18 cellular contexts compared by ENCODE assay signal in genomic region chr16:85969591-85969990, GRCh38.
A peak's percentile ranks its signal among the peaks of the same experiment; 100 is the strongest.
DNase-seq lines count a peak whose midpoint lies in the region; ATAC-seq, FAIRE-seq and TF ChIP-seq lines count a peak whose summit lies in the region.
"Had no signal": no experiment of that assay in that cellular context is flagged by ENCODE, and none has a peak within 500 bp of the region (broad histone marks: within the 10 kb centered on the region; RNA-seq: fewer than 3 reads in every experiment).

No MANE protein-coding gene starts in this region.

- WGBS in IMR-90 (ENCODE audit: extremely low coverage in 2 of 2, insufficient read length in 1 of 2), 2 experiments, result 32% methylated on average over 6 of the region's 9 CpGs; no CpG with 5 or more reads in 1 of the 2 experiments
- WGBS in GM12878 (ENCODE audit: insufficient coverage, insufficient replicate concordance, low lambda C conversion rate, missing lambda C conversion rate), result 28% methylated on average over 9 of the region's 9 CpGs
- WGBS in smooth muscle cell (ENCODE audit: low lambda C conversion rate), result 22% methylated on average over 9 of the region's 9 CpGs
- WGBS in endodermal cell (ENCODE audit: insufficient coverage in 1 of 2, insufficient read length in 1 of 2), 2 experiments, result 60 to 77% methylated on average over 5 to 9 of the region's 9 CpGs

- no peak overlapping the region for H2BK5ac ChIP-seq in IMR-90 (ENCODE audit: low read depth, low read length, poor library complexity, severe bottlenecking)

- ATAC-seq in IMR-90 (ENCODE audit: low read depth) (peak; percentile 75), GM12878 (peak; percentile 87), GM21381 (IDR thresholded peaks at IDR 0.05; ENCODE audit: unreplicated experiment) (no peak)

- no peak overlapping the region for H2AK9ac ChIP-seq in IMR-90 (replicated peaks; ENCODE audit: low read depth, low read length, poor library complexity)

- H2AFZ ChIP-seq in IMR-90 (replicated peaks; ENCODE audit: low read length, poor library complexity) (no peak overlapping the region), GM12878 (ENCODE audit: control insufficient read depth, low read depth, low read length) (no peak overlapping the region; the same call in 1 of the 2 replicates), smooth muscle cell (ENCODE audit: low read depth) (no peak overlapping the region)

- no peak overlapping the region for H3K4me3 Mint-ChIP-seq in endodermal cell

- H3K79me2 ChIP-seq in GM12878 (ENCODE audit: control insufficient read depth, insufficient read depth, low read length) (no peaks in the 10 kb centered on the region), smooth muscle cell (ENCODE audit: low read depth) (no peaks in the 10 kb centered on the region)

- H2BK15ac ChIP-seq in IMR-90 (ENCODE audit: low read depth, low read length), result no peak overlapping the region

- in situ Hi-C loops in IMR-90 (cut with MboI; ENCODE audit: low sequenced_read_pairs), result no loop called here
- in situ Hi-C loops in GM12878 (cut with MboI), result no loop called here

- H3K36me3 Mint-ChIP-seq in endodermal cell (ENCODE audit: low read depth), result no peaks in the 10 kb centered on the region

- no peak overlapping the region for H3K56ac ChIP-seq in IMR-90 (ENCODE audit: extremely low read depth, insufficient read depth, low read length)

- H3K27me3 ChIP-seq in IMR-90 (ENCODE audit: control insufficient read depth, insufficient read depth, low read length) (peaks cover 38% of the 10 kb centered on the region), GM12878 (replicated peaks in 1 of 2; ENCODE audit: control insufficient read depth in 2 of 2, insufficient read depth in 2 of 2, low read length in 1 of 2) (no peaks in the 10 kb centered on the region), smooth muscle cell (ENCODE audit: low read depth) (no peaks in the 10 kb centered on the region), WERI-Rb-1 (ENCODE audit: insufficient read depth, low read depth, severe bottlenecking) (no peaks in the 10 kb centered on the region), endodermal cell (ENCODE audit: control insufficient read depth, insufficient read depth, low read length, poor library complexity, severe bottlenecking) (no peaks in the 10 kb centered on the region)
- H3K27me3 ChIP-seq: adrenal gland, stomach had no signal

- RAD21 ChIA-PET in GM12878 (lab: Charles Lee; ENCODE audit: unreplicated experiment), result interaction anchor here (0.7 to 2.1 kb wide), 6 partner anchors 15 to 32 kb away, joined by 3 to 8 read pairs (median 3); no protein-coding TSS in a partner anchor

- H2BK20ac ChIP-seq in IMR-90 (ENCODE audit: low read depth, low read length), result no peak overlapping the region

- peaks cover 7% of the 10 kb centered on the region for H3K4me1 Mint-ChIP-seq in endodermal cell

- no peaks in the 10 kb centered on the region for H3K79me1 ChIP-seq in IMR-90 (ENCODE audit: low read depth in 1 of 2, low read length in 2 of 2)

- no peak for TF ChIP-seq EP300 in GM12878 (IDR thresholded peaks at IDR 0.05; ENCODE audit: borderline replicate concordance in 1 of 2, control insufficient read depth in 1 of 2, low read depth in 2 of 2, low read length in 2 of 2)

- H3K9me3 ChIP-seq in IMR-90 (ENCODE audit: control insufficient read depth, insufficient read depth, low read length) (peaks cover 10% of the 10 kb centered on the region; the same call in 1 of the 2 replicates), GM12878 (replicated peaks; ENCODE audit: control insufficient read depth, insufficient read depth, low read length) (no peaks in the 10 kb centered on the region; the same call in 2 of the 3 replicates), smooth muscle cell (replicated peaks; ENCODE audit: low read depth) (no peaks in the 10 kb centered on the region), WERI-Rb-1 (ENCODE audit: severe bottlenecking) (no peaks in the 10 kb centered on the region), endodermal cell (ENCODE audit: control insufficient read depth, low read length) (no peaks in the 10 kb centered on the region)
- H3K9me3 ChIP-seq: adrenal gland, stomach had no signal

- 0 out of 2 replicates have a peak, but pooled peaks cover 2% of the 10 kb centered on the region for H3K9me1 ChIP-seq in IMR-90 (ENCODE audit: insufficient read depth, low read length)

- dilution Hi-C loops in IMR-90 (cut with HindIII; ENCODE audit: low sequenced_read_pairs, unreplicated experiment), result no loop called here

- DNase-seq in IMR-90 (peak; percentile 2), GM12878 (ENCODE audit: low read depth, low spot score) (no peak), smooth muscle cell (lab: John Stamatoyannopoulos, UW; ENCODE audit: unreplicated experiment) (no peak), dermis blood vessel endothelial cell (no peak), WERI-Rb-1 (no peak), endodermal cell (no peak)
- DNase-seq: DND-41, NCI-H2029, NCI-H82, stomach, T-helper 1 cell had no signal

- no peak overlapping the region for H3K14ac ChIP-seq in IMR-90 (replicated peaks; ENCODE audit: low read depth, low read length)

- TF ChIP-seq RAD21 in IMR-90 (IDR thresholded peaks at IDR 0.05; ENCODE audit: low read length), result no peak
- no peak for TF ChIP-seq RAD21 in GM12878 (IDR thresholded peaks at IDR 0.05; ENCODE audit: insufficient read depth, low read depth, low read length)

- H3K4me1 ChIP-seq in IMR-90 (ENCODE audit: control insufficient read depth, insufficient read depth, low read length) (peaks cover 6% of the 10 kb centered on the region; the same call in 1 of the 2 replicates), GM12878 (ENCODE audit: control insufficient read depth, insufficient read depth, low read length) (peaks cover 43% of the 10 kb centered on the region), smooth muscle cell (ENCODE audit: low read depth) (peaks cover 8% of the 10 kb centered on the region), endodermal cell (ENCODE audit: control insufficient read depth, insufficient read depth, low read length) (no peaks in the 10 kb centered on the region)
- H3K4me1 ChIP-seq: adrenal gland had no signal

- CTCF ChIA-PET in IMR-90 (lab: Yijun Ruan, JAX), result no interaction called here
- CTCF ChIA-PET in GM12878 (lab: Yijun Ruan, JAX), result interaction anchor here (0.7 to 1.6 kb wide), 7 partner anchors 9 to 52 kb away, joined by 3 to 4 read pairs (median 4); no protein-coding TSS in a partner anchor

- POLR2A ChIA-PET in IMR-90 (lab: Charles Lee; ENCODE audit: unreplicated experiment), result no interaction called here
- POLR2A ChIA-PET in GM12878 (lab: Charles Lee), result interaction anchor here (0.5 to 1.6 kb wide), 3 partner anchors 8 to 25 kb away, joined by 3 to 4 read pairs (median 3); no protein-coding TSS in a partner anchor

- H3K4me2 ChIP-seq in IMR-90 (ENCODE audit: low read depth, low read length) (peak overlapping the region; percentile 38; the same call in 1 of the 2 replicates), GM12878 (ENCODE audit: control insufficient read depth, insufficient read depth) (peak overlapping the region; percentile 88), smooth muscle cell (peak overlapping the region; percentile 38)

- no peak for FAIRE-seq in GM12878 (lab: Jason Lieb, UNC)
- FAIRE-seq: keratinocyte had no signal

- H3K4me3 ChIP-seq in GM08714 (ENCODE audit: low read length) (peak overlapping the region; percentile 43; the same call in 1 of the 2 replicates), IMR-90 (ENCODE audit: insufficient read depth, low read depth, low read length) (no peak overlapping the region), GM12878 (peak overlapping the region; percentile 44; the same call in 1 of the 2 replicates), smooth muscle cell (no peak overlapping the region), WERI-Rb-1 (ENCODE audit: low read depth, low read length) (no peak overlapping the region), endodermal cell (ENCODE audit: low read length) (no peak overlapping the region)
- H3K4me3 ChIP-seq: adrenal gland, skin epidermis, stomach had no signal

- H4K20me1 ChIP-seq in IMR-90 (ENCODE audit: insufficient read depth, low read length) (no peaks in the 10 kb centered on the region), GM12878 (ENCODE audit: control insufficient read depth, insufficient read depth) (no peaks in the 10 kb centered on the region), smooth muscle cell (ENCODE audit: low read depth) (no peaks in the 10 kb centered on the region)

- no peak overlapping the region for H4K8ac ChIP-seq in IMR-90 (ENCODE audit: low read depth in 2 of 2, low read length in 2 of 2)

- no peak overlapping the region for H3K23ac ChIP-seq in IMR-90 (ENCODE audit: low read depth, low read length)

- H3K36me3 ChIP-seq in IMR-90 (ENCODE audit: control insufficient read depth, insufficient read depth, low read length) (no peaks in the 10 kb centered on the region), GM12878 (ENCODE audit: control insufficient read depth in 2 of 2, insufficient read depth in 2 of 2, low read length in 1 of 2) (no peaks in the 10 kb centered on the region), smooth muscle cell (ENCODE audit: low read depth) (no peaks in the 10 kb centered on the region), WERI-Rb-1 (no peaks in the 10 kb centered on the region), endodermal cell (ENCODE audit: control insufficient read depth, insufficient read depth, low read length) (no peaks in the 10 kb centered on the region)
- H3K36me3 ChIP-seq: adrenal gland, stomach had no signal

- intact Hi-C loops in IMR-90 (cut with micrococcal nuclease) (no loop called here), GM12878 (cut with micrococcal nuclease; ENCODE audit: unreplicated experiment) (no loop called here)

- TF ChIP-seq CTCF in IMR-90 (conservative IDR thresholded peaks at IDR 0.05; ENCODE audit: low read depth, low read length) (no peak), GM12878 (IDR thresholded peaks at IDR 0.05 in 2 of 3, conservative IDR thresholded peaks at IDR 0.05 in 1 of 3; ENCODE audit: control insufficient read depth in 2 of 3, extremely low read depth in 1 of 3, insufficient read depth in 1 of 3, low read depth in 3 of 3, low read length in 3 of 3) (no peak), smooth muscle cell (IDR thresholded peaks at IDR 0.05; ENCODE audit: borderline replicate concordance, insufficient read depth, poor library complexity, severe bottlenecking) (no peak), WERI-Rb-1 (IDR thresholded peaks at IDR 0.05; ENCODE audit: low read depth, low read length) (no peak), endodermal cell (conservative IDR thresholded peaks at IDR 0.05) (no peak)

- H3K18ac ChIP-seq in IMR-90 (ENCODE audit: low read depth, low read length), result no peak overlapping the region

- H2BK120ac ChIP-seq in IMR-90 (ENCODE audit: low read depth, low read length), result no peak overlapping the region

- no peak overlapping the region for H2AK5ac ChIP-seq in IMR-90 (ENCODE audit: low read depth, low read length)

- H4K5ac ChIP-seq in IMR-90 (ENCODE audit: low read depth, low read length), result no peak overlapping the region

- TF ChIP-seq POLR2A in IMR-90 (IDR thresholded peaks at IDR 0.05; ENCODE audit: low read depth, low read length), result no peak
- no peak for TF ChIP-seq POLR2A in GM12878 (IDR thresholded peaks at IDR 0.05; ENCODE audit: low read depth, low read length)

- SMC1A ChIA-PET in GM12878 (lab: Charles Lee; ENCODE audit: uncharacterized antibody, unreplicated experiment), result interaction anchor here (0.8 to 3.9 kb wide), 8 partner anchors 14 to 70 kb away, joined by 3 to 14 read pairs (median 3); partner anchors contain the start of gene IRF8

- H3K27me3 Mint-ChIP-seq in endodermal cell (ENCODE audit: insufficient read depth), result peaks cover 11% of the 10 kb centered on the region

- H4K91ac ChIP-seq in IMR-90 (ENCODE audit: insufficient read depth, low read depth, low read length), result no peak overlapping the region

- BruUV-seq in IMR-90 (replicated peaks; lab: Mats Ljungman, UMichigan), result no TSS peak
- BruUV-seq in GM12878 (replicated peaks; lab: Mats Ljungman, UMichigan), result no TSS peak

- no peak overlapping the region for H3K27ac Mint-ChIP-seq in endodermal cell

- H3K9ac ChIP-seq in IMR-90 (ENCODE audit: low read depth, low read length) (no peak overlapping the region), GM12878 (ENCODE audit: control insufficient read depth, insufficient read depth, low read length) (no peak overlapping the region; the same call in 1 of the 2 replicates), smooth muscle cell (ENCODE audit: low read depth) (no peak overlapping the region), endodermal cell (ENCODE audit: extremely low read depth, low read length, poor library complexity, severe bottlenecking) (no peak overlapping the region)

- peaks cover 8% of the 10 kb centered on the region for H3K9me3 Mint-ChIP-seq in endodermal cell

- H3K4ac ChIP-seq in IMR-90 (ENCODE audit: low read depth, low read length), result no peak overlapping the region

- H3K27ac ChIP-seq in IMR-90 (ENCODE audit: insufficient read depth, low read length) (no peak overlapping the region), GM12878 (ENCODE audit: control insufficient read depth, insufficient read depth) (peak overlapping the region; percentile 12), smooth muscle cell (ENCODE audit: low read depth) (peak overlapping the region; percentile 37), WERI-Rb-1 (no peak overlapping the region), endodermal cell (ENCODE audit: low read depth, low read length) (no peak overlapping the region)
- H3K27ac ChIP-seq: C4-2B, epithelial cell of prostate, skin epidermis, stomach had no signal

- H3F3A ChIP-seq in smooth muscle cell (ENCODE audit: low read depth), result peaks cover 4% of the 10 kb centered on the region

Comparison
In these comparisons a context has a peak if more than half of its experiments do, and no peak if none do; other contexts are left out.
1. H3K4me3 ChIP-seq: peak in GM08714 (single experiment) and GM12878 (single experiment); none in IMR-90 (single experiment), smooth muscle cell (single experiment), WERI-Rb-1 (single experiment) and endodermal cell (single experiment).
2. H3K27ac ChIP-seq: peak in GM12878 (single experiment) and smooth muscle cell (single experiment); none in IMR-90 (single experiment), WERI-Rb-1 (single experiment) and endodermal cell (single experiment).
3. H3K4me2 ChIP-seq: peak in every context shown above with its lines; median percentile 88 in GM12878; 38 in IMR-90; 38 in smooth muscle cell.